12 cellular contexts compared by ENCODE assay signal in the genomic region with DNA sequence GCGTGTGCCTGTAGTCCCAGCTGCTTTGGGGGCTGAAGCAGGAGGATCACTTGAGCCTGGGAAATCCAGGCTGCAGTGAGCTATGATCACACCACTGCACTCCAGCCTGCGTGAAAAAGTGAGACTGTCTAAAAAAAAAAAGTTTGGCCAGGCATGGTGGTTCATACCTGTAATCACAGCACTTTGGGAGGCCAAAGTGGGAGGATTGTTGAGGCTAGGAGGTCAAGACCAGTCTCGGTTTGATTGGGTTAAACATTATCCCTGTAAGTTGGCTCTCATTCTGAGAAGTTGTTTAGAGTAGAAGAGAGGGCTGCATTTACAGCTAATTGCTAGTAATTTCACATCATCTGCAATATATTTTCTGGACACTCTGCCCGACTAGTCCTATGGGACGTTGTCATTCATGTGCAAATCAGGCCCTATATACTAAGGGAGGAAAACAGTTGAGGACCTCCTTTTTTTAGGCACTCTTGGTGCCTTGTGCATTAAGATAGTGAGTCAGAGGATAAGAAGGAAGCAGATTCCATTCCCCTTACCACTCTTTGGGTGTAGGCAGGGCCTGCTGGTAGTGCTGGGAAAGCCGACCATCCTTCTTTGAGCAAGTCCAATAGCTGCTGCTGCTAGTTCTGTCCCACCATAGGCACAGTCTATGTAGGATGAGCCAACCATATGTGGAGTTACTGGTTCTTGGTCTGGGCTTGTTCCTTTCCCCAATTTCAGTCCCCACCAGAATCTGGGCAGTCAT. TPM values are rescaled to one million over a fixed set of nuclear protein-coding genes. Genes with fewer than 3 reads are reported as not detected.
DNase-seq lines count a peak whose midpoint lies in the region; ATAC-seq, FAIRE-seq and TF ChIP-seq lines count a peak whose summit lies in the region.
"Had no signal": no experiment of that assay in that cellular context is flagged by ENCODE, and none has a peak within 500 bp of the region (broad histone marks: within the 10 kb centered on the region; RNA-seq: fewer than 3 reads in every experiment).

No MANE protein-coding gene starts in this region.

- H3K4me3 ChIP-seq in MG63, result no peak overlapping the region
- no peak overlapping the region for H3K4me3 ChIP-seq in naive thymus-derived CD4-positive, alpha-beta T cell (ENCODE audit: low read length)
- H3K4me3 ChIP-seq: gastroesophageal sphincter had no signal

- FAIRE-seq in GM12892 (lab: Jason Lieb, UNC), result no peak

- POLR2A ChIA-PET in naive thymus-derived CD4-positive, alpha-beta T cell (lab: Charles Lee), result interaction anchor here (8.5 to 8.9 kb wide), 2 partner anchors 9 to 18 kb away, joined by 64 to 169 read pairs; a partner anchor contains a TSS

- no peak for ATAC-seq in naive thymus-derived CD4-positive, alpha-beta T cell
- ATAC-seq in HG02759 (IDR thresholded peaks at IDR 0.05; ENCODE audit: unreplicated experiment), result no peak
- ATAC-seq in HG02885 (IDR thresholded peaks at IDR 0.05; ENCODE audit: poor library complexity, unreplicated experiment), result no peak
- ATAC-seq: gastroesophageal sphincter had no signal

- intact Hi-C loops in naive thymus-derived CD4-positive, alpha-beta T cell (cut with micrococcal nuclease), result loop anchor here in 1 of 2 donors (1.0 kb wide), 1 partner anchor 10 kb away; no protein-coding TSS in a partner anchor

- H3K4me1 Mint-ChIP-seq in naive thymus-derived CD4-positive, alpha-beta T cell, result peaks cover 32 to 95% (median 84%) of the 10 kb centered on the region in 7 donors

- peak overlapping the region in 5 of 10 donors; percentile 16 to 58 (median 52) for H3K4me3 Mint-ChIP-seq in naive thymus-derived CD4-positive, alpha-beta T cell
- H3K4me3 Mint-ChIP-seq: nephron progenitor cell had no signal

- peaks cover 22% of the 10 kb centered on the region for H3K36me3 ChIP-seq in MG63
- peaks cover 0 to 17% (median 12%) of the 10 kb centered on the region in 3 experiments for H3K36me3 ChIP-seq in naive thymus-derived CD4-positive, alpha-beta T cell (ENCODE audit: control insufficient read depth in 2 of 3, insufficient read depth in 3 of 3, low read length in 3 of 3)

- no peaks in the 10 kb centered on the region for H3K27me3 ChIP-seq in MG63
- no peaks in the 10 kb centered on the region for H3K27me3 ChIP-seq in naive thymus-derived CD4-positive, alpha-beta T cell (ENCODE audit: control insufficient read depth in 2 of 2, insufficient read depth in 2 of 2, low read length in 2 of 2)
- H3K27me3 ChIP-seq: gastroesophageal sphincter had no signal

- TF ChIP-seq POLR2A in GM12892 (IDR thresholded peaks at IDR 0.05; ENCODE audit: low read depth, low read length), result no peak

- peak overlapping the region in 8 of 9 donors; percentile 72 to 94 (median 86) for H3K27ac Mint-ChIP-seq in naive thymus-derived CD4-positive, alpha-beta T cell
- H3K27ac Mint-ChIP-seq: nephron progenitor cell had no signal

- no peaks in the 10 kb centered on the region for H3K9me3 ChIP-seq in MG63
- H3K9me3 ChIP-seq in naive thymus-derived CD4-positive, alpha-beta T cell (ENCODE audit: control insufficient read depth in 2 of 3, low read length in 3 of 3), result no peaks in the 10 kb centered on the region
- H3K9me3 ChIP-seq: gastroesophageal sphincter had no signal

- CTCF ChIA-PET in naive thymus-derived CD4-positive, alpha-beta T cell (lab: Charles Lee), result interaction anchor here (1.0 kb wide), 1 partner anchor 10 kb away, joined by 3 read pairs; no protein-coding TSS in a partner anchor

- no peaks in the 10 kb centered on the region for H3K27me3 Mint-ChIP-seq in naive thymus-derived CD4-positive, alpha-beta T cell

- H3K9me3 Mint-ChIP-seq in naive thymus-derived CD4-positive, alpha-beta T cell, result no peaks in the 10 kb centered on the region
- H3K9me3 Mint-ChIP-seq: nephron progenitor cell had no signal

- DNase-seq in Daoy (ENCODE audit: low read depth), result peak; percentile 75
- DNase-seq in MG63, result peak; percentile 72
- peak; percentile 39 for DNase-seq in dermis blood vessel endothelial cell
- DNase-seq in naive thymus-derived CD4-positive, alpha-beta T cell, result no peak
- no peak for DNase-seq in GM12892 (ENCODE audit: insufficient read length)
- DNase-seq in NCI-H2107 (lab: John Stamatoyannopoulos, UW), result no peak
- DNase-seq: activated effector memory CD4-positive, alpha-beta T cell treated with anti-CD3 and anti-CD28 coated beads, Interleukin-2, amount 50 U/mL, for 16 hours; nephron progenitor cell; T-helper 1 cell had no signal

- H3K27ac ChIP-seq in naive thymus-derived CD4-positive, alpha-beta T cell (ENCODE audit: low read depth, low read length), result peak overlapping the region; percentile 14
- H3K27ac ChIP-seq: gastroesophageal sphincter had no signal

- H3K4me1 ChIP-seq in naive thymus-derived CD4-positive, alpha-beta T cell (ENCODE audit: control insufficient read depth in 2 of 2, insufficient read depth in 2 of 2, low read length in 2 of 2), result peaks cover 35 to 77% of the 10 kb centered on the region in 2 donors

- peaks cover 3 to 38% (median 14%) of the 10 kb centered on the region in 5 donors for H3K36me3 Mint-ChIP-seq in naive thymus-derived CD4-positive, alpha-beta T cell

RNA-seq across cellular contexts. Expression of a gene that starts 18.7 kb away (rescaled TPM):
- 38.6 and 41.3 TPM in 2 replicates for total RNA-seq in Daoy (2014; rRNA removed; shearing (Covaris generic))
- total RNA-seq in MG63 (2014; rRNA removed; shearing (Covaris generic); ENCODE audit: low replicate concordance), result 62.7 and 107 TPM in 2 replicates
- 122 and 158 TPM in 2 replicates for total RNA-seq in dermis blood vessel endothelial cell
- total RNA-seq in naive thymus-derived CD4-positive, alpha-beta T cell, result 10 to 100 TPM; 44.6 to 84.9 (median 61.0) TPM
- 100 to 1,000 TPM; 127 to 163 TPM for polyA plus RNA-seq in naive thymus-derived CD4-positive, alpha-beta T cell
- polyA plus RNA-seq in GM12892 (2012; ENCODE audit: missing spikeins), result 25.8 TPM

RNA-seq across cellular contexts. Expression of a gene that starts 20.5 kb away (rescaled TPM):
- total RNA-seq in Daoy (2014; rRNA removed; shearing (Covaris generic)), result 26.5 and 53.5 TPM in 2 replicates
- 19.6 and 47.3 TPM in 2 replicates for total RNA-seq in MG63 (2014; rRNA removed; shearing (Covaris generic); ENCODE audit: low replicate concordance)
- total RNA-seq in dermis blood vessel endothelial cell, result 57.1 and 65.2 TPM in 2 replicates
- 10 to 100 TPM; 34.2 to 72.7 (median 58.1) TPM for total RNA-seq in naive thymus-derived CD4-positive, alpha-beta T cell
- 10 to 100 TPM; 61.3 to 81.8 TPM for polyA plus RNA-seq in naive thymus-derived CD4-positive, alpha-beta T cell
- 45.9 TPM for polyA plus RNA-seq in GM12892 (2012; ENCODE audit: missing spikeins)

RNA-seq across cellular contexts. Expression of a gene that starts 43.7 kb away (rescaled TPM):
- 9.7 and 11.9 TPM in 2 replicates for total RNA-seq in Daoy (2014; rRNA removed; shearing (Covaris generic))
- 4.0 and 8.8 TPM in 2 replicates for total RNA-seq in MG63 (2014; rRNA removed; shearing (Covaris generic); ENCODE audit: low replicate concordance)
- 12.9 and 17.3 TPM in 2 replicates for total RNA-seq in dermis blood vessel endothelial cell
- 10 to 100 TPM; 28.1 to 41.1 (median 31.0) TPM for total RNA-seq in naive thymus-derived CD4-positive, alpha-beta T cell
- 10 to 100 TPM; 28.3 to 33.4 TPM for polyA plus RNA-seq in naive thymus-derived CD4-positive, alpha-beta T cell
- polyA plus RNA-seq in GM12892 (2012; ENCODE audit: missing spikeins), result 3.3 TPM

Comparison
In these comparisons a context has a peak if more than half of its experiments do, and no peak if none do; other contexts are left out.
1. DNase-seq: peak in Daoy (single experiment), MG63 (single experiment) and dermis blood vessel endothelial cell (single experiment); none in naive thymus-derived CD4-positive, alpha-beta T cell (0 of 9), GM12892 (single experiment) and NCI-H2107 (single experiment).